20 cellular contexts compared by ENCODE assay signal in the genomic region with DNA sequence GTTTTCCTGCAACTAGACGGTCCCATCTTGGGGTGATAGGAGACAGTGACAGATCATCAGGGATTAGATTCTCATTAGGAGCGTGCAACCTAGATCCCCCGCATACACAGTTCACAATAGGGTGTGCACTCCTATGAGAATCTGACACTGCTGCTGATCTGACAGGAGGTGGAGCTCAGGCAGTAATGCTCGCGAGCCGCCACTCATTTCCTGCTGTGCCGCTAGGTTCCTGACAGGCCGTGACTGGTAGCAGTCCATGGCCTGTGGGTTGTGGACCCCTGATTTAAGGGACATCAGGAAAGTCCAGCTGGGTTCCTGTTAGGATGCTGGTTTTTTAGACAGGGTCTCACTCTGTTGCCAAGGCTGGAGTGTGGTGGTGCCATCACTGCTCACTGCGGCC. TPM values are rescaled to one million over a fixed set of nuclear protein-coding genes. Genes with fewer than 3 reads are reported as not detected.
DNase-seq lines count a peak whose midpoint lies in the region; ATAC-seq, FAIRE-seq and TF ChIP-seq lines count a peak whose summit lies in the region.
"Had no signal": no experiment of that assay in that cellular context is flagged by ENCODE, and none has a peak within 500 bp of the region (broad histone marks: within the 10 kb centered on the region; RNA-seq: fewer than 3 reads in every experiment).

No MANE protein-coding gene starts in this region.

- no peaks in the 10 kb centered on the region for H3K36me3 ChIP-seq in HepG2 (replicated peaks in 1 of 2; ENCODE audit: control insufficient read depth in 1 of 2, insufficient read depth in 2 of 2, low read length in 2 of 2)
- no peaks in the 10 kb centered on the region for H3K36me3 ChIP-seq in right lobe of liver
- no peaks in the 10 kb centered on the region for H3K36me3 ChIP-seq in uterus
- H3K36me3 ChIP-seq in small intestine (ENCODE audit: control insufficient read depth in 2 of 2, insufficient read depth in 2 of 2, low read length in 2 of 2), result no peaks in the 10 kb centered on the region
- H3K36me3 ChIP-seq: BE2C had no signal

- no peaks in the 10 kb centered on the region; the same call in 1 of the 2 replicates for H4K20me1 ChIP-seq in HepG2 (ENCODE audit: insufficient read depth, low read length)

- TF ChIP-seq CTCF in HepG2 (CRISPR knock-in tag; IDR thresholded peaks at IDR 0.05), result no peak
- TF ChIP-seq CTCF in right lobe of liver (IDR thresholded peaks at IDR 0.05), result no peak
- no peak for TF ChIP-seq CTCF in osteocyte (IDR thresholded peaks at IDR 0.05)
- TF ChIP-seq CTCF in uterus (IDR thresholded peaks at IDR 0.05), result no peak

- peaks cover 44% of the 10 kb centered on the region for H3K4me1 Mint-ChIP-seq in osteocyte (ENCODE audit: unreplicated experiment)

- no peak overlapping the region for H3K9ac ChIP-seq in HepG2 (ENCODE audit: insufficient read depth, low read depth, low read length)

- no peak overlapping the region for H3K4me2 ChIP-seq in HepG2 (ENCODE audit: low read depth, low read length)

- H3K27ac ChIP-seq in HepG2 (ENCODE audit: extremely low read length, insufficient read depth, low read length), result no peak overlapping the region
- no peak overlapping the region for H3K27ac ChIP-seq in right lobe of liver
- no peak overlapping the region for H3K27ac ChIP-seq in uterus
- no peak overlapping the region for H3K27ac ChIP-seq in small intestine (ENCODE audit: low read depth in 1 of 2, low read length in 1 of 2)
- H3K27ac ChIP-seq: C4-2B had no signal

- ATAC-seq in HepG2 (no peak), right lobe of liver (no peak)

- H3K4me3 ChIP-seq in HepG2 (replicated peaks in 1 of 3; ENCODE audit: insufficient read depth in 1 of 3, low read depth in 2 of 3, low read length in 3 of 3), result no peak overlapping the region
- H3K4me3 ChIP-seq in right lobe of liver, result no peak overlapping the region
- no peak overlapping the region for H3K4me3 ChIP-seq in uterus
- no peak overlapping the region for H3K4me3 ChIP-seq in small intestine (ENCODE audit: low read depth in 1 of 2, low read length in 2 of 2)
- H3K4me3 ChIP-seq: A549 had no signal

- no peaks in the 10 kb centered on the region for H3K36me3 Mint-ChIP-seq in osteocyte (ENCODE audit: unreplicated experiment)
- H3K36me3 Mint-ChIP-seq: CD4-positive, alpha-beta memory T cell had no signal

- intact Hi-C loops in HepG2 (cut with micrococcal nuclease; ENCODE audit: unreplicated experiment) (no loop called here), right lobe of liver (cut with DNase I) (no loop called here), uterus (cut with DNase I; ENCODE audit: low total_unique reads) (no loop called here)

- DNase-seq in HepG2 (ENCODE audit: low spot score) (no peak), right lobe of liver (no peak), dermis blood vessel endothelial cell (peak; percentile 46), osteocyte (ENCODE audit: extremely low spot score, unreplicated experiment) (no peak), uterus (no peak), small intestine (no peak), HK-2 (ENCODE audit: unreplicated experiment) (no peak)
- DNase-seq: BE2C; CD4-positive, alpha-beta memory T cell; COR-L47; DMS153; DMS79 treated with DMSO at 0.1 percent for 48 hours; EL; GOT3; H9 had no signal

- in situ Hi-C loops in HepG2 (cut with HindIII; ENCODE audit: extremely low pct_ligation_motif_present, low pct_unique_long_range_greater_than_20kb), result no loop called here

- no peak for TF ChIP-seq RAD21 in HepG2 (CRISPR knock-in tag; IDR thresholded peaks at IDR 0.05)

- H3K9me3 ChIP-seq in HepG2 (ENCODE audit: low read length), result no peaks in the 10 kb centered on the region
- H3K9me3 ChIP-seq in right lobe of liver, result no peaks in the 10 kb centered on the region
- H3K9me3 ChIP-seq in uterus, result no peaks in the 10 kb centered on the region
- H3K9me3 ChIP-seq in small intestine (ENCODE audit: control insufficient read depth, low read depth), result no peaks in the 10 kb centered on the region
- H3K9me3 ChIP-seq: A549, BE2C had no signal

- no peaks in the 10 kb centered on the region for H3K9me3 Mint-ChIP-seq in osteocyte (ENCODE audit: unreplicated experiment)

- no peak overlapping the region for H2AFZ ChIP-seq in HepG2 (ENCODE audit: low read length)

- no peaks in the 10 kb centered on the region for H3K27me3 Mint-ChIP-seq in osteocyte (ENCODE audit: unreplicated experiment)
- H3K27me3 Mint-ChIP-seq: CD4-positive, alpha-beta memory T cell had no signal

- H3K27me3 ChIP-seq in HepG2 (ENCODE audit: control insufficient read depth in 1 of 2, insufficient read depth in 2 of 2, low read length in 2 of 2), result no peaks in the 10 kb centered on the region
- no peaks in the 10 kb centered on the region for H3K27me3 ChIP-seq in right lobe of liver
- H3K27me3 ChIP-seq in uterus, result no peaks in the 10 kb centered on the region
- H3K27me3 ChIP-seq in small intestine (ENCODE audit: control insufficient read depth in 2 of 2, insufficient read depth in 2 of 2, low read length in 2 of 2), result no peaks in the 10 kb centered on the region
- H3K27me3 ChIP-seq: BE2C had no signal

- H3K4me3 Mint-ChIP-seq in osteocyte (ENCODE audit: unreplicated experiment), result no peak overlapping the region
- H3K4me3 Mint-ChIP-seq: CD4-positive, alpha-beta memory T cell; H9 had no signal

- peak overlapping the region; percentile 83 for H3K27ac Mint-ChIP-seq in osteocyte (ENCODE audit: unreplicated experiment)
- H3K27ac Mint-ChIP-seq: CD4-positive, alpha-beta memory T cell had no signal

- TF ChIP-seq EP300 in HepG2 (IDR thresholded peaks at IDR 0.05; ENCODE audit: low read depth in 2 of 2, low read length in 2 of 2) (no peak), HepG2 (CRISPR knock-in tag; IDR thresholded peaks at IDR 0.05; ENCODE audit: borderline replicate concordance) (no peak)

- TF ChIP-seq POLR2A in HepG2 (IDR thresholded peaks at IDR 0.05; ENCODE audit: insufficient read depth in 1 of 2, low read depth in 2 of 2, low read length in 2 of 2) (no peak), right lobe of liver (IDR thresholded peaks at IDR 0.05) (no peak), uterus (IDR thresholded peaks at IDR 0.05) (no peak)

- CTCF ChIA-PET in HepG2 (lab: Yijun Ruan, JAX; ENCODE audit: low intra/inter-chr PET ratio, low total read pairs), result no interaction called here

- peaks cover 13% of the 10 kb centered on the region for H3K79me2 ChIP-seq in HepG2 (ENCODE audit: insufficient read depth, low read length)

- BruUV-seq in HepG2 (replicated peaks; lab: Mats Ljungman, UMichigan), result no TSS peak

- FAIRE-seq in HepG2 (lab: Jason Lieb, UNC), result peak; percentile 4
- no peak for FAIRE-seq in small intestine (lab: Jason Lieb, UNC)
- FAIRE-seq: A549, D721Med, G401.6, GM12891 had no signal

- 97% methylated on average over 8 of the region's 9 CpGs for WGBS in HepG2 (ENCODE audit: low lambda C conversion rate)
- 84% methylated on average over 7 of the region's 9 CpGs for WGBS in right lobe of liver (ENCODE audit: insufficient coverage, low coverage, low lambda C conversion rate, missing lambda C conversion rate)
- WGBS in small intestine, 3 donors, result 90 to 94% (median 91%) methylated on average over 9 of the region's 9 CpGs

- H3K4me1 ChIP-seq in HepG2 (ENCODE audit: insufficient read depth, low read length) (peaks cover 46% of the 10 kb centered on the region), right lobe of liver (peaks cover 0 to 19% (median 0%) of the 10 kb centered on the region in 4 donors), uterus (no peaks in the 10 kb centered on the region), small intestine (ENCODE audit: control insufficient read depth in 2 of 2, insufficient read depth in 1 of 2, low read depth in 1 of 2, low read length in 1 of 2) (peaks cover 0 to 3% of the 10 kb centered on the region in 2 donors)
- H3K4me1 ChIP-seq: BE2C had no signal

- POLR2A ChIA-PET in HepG2 (lab: Yijun Ruan, JAX), result no interaction called here

RNA-seq across cellular contexts. Expression of gene PTPRM, which starts 48.7 kb away (rescaled TPM):
- total RNA-seq in HepG2 (2016; rRNA removed; fragmentation: Illumina TruSeq; extraction: Trizol) (6.5 and 12.6 TPM in 2 replicates), right lobe of liver (10 to 100 TPM; 15.1 to 45.7 (median 26.5) TPM), dermis blood vessel endothelial cell (87.5 and 104 TPM in 2 replicates), osteocyte (105 and 117 TPM in 2 replicates), uterus (100 to 1,000 TPM in 1 of 4 donors, 10 to 100 TPM in 3; 62.0 to 127 (median 85.7) TPM)
- total RNA-seq in HepG2 (2016; cell fraction: cytosol; rRNA removed; fragmentation: Illumina TruSeq; extraction: Trizol; ENCODE audit: low read depth), result 9.3 and 11.1 TPM in 2 replicates
- 5.1 and 13.5 TPM in 2 replicates for total RNA-seq in HepG2 (2016; cell fraction: insoluble cytoplasmic fraction; rRNA removed; fragmentation: Illumina TruSeq; extraction: Trizol)
- 4.9 and 6.3 TPM in 2 replicates for total RNA-seq in HepG2 (2016; cell fraction: membrane; rRNA removed; fragmentation: Illumina TruSeq; extraction: Trizol)
- 30.4 and 32.6 TPM in 2 replicates for total RNA-seq in HepG2 (2016; cell fraction: nucleus; rRNA removed; fragmentation: Illumina TruSeq; extraction: Trizol)
- polyA plus RNA-seq in HepG2 (2011; rRNA removed) (97.3 and 108 TPM in 2 replicates), small intestine (10 to 100 TPM in 1 of 3 donors, 1 to 10 TPM in 2; 2.2 to 29.5 (median 6.8) TPM)
- 55.8 and 58.3 TPM in 2 replicates for polyA plus RNA-seq in HepG2 (2011; cell fraction: cytosol; rRNA removed)
- polyA plus RNA-seq in HepG2 (2011; cell fraction: nucleus; rRNA removed), result 337 and 404 TPM in 2 replicates
- 24.9 and 30.6 TPM in 2 replicates for polyA plus RNA-seq in HepG2 (2012)
- 0.53 and 0.66 TPM in 2 replicates for polyA plus RNA-seq in HepG2 (2016; cell fraction: cytosol; fragmentation: Illumina TruSeq; extraction: Trizol; ENCODE audit: low read depth)
- polyA plus RNA-seq in HepG2 (2016; cell fraction: insoluble cytoplasmic fraction; fragmentation: Illumina TruSeq; extraction: Trizol; ENCODE audit: low read depth), result 6.8 and 6.9 TPM in 2 replicates
- polyA plus RNA-seq in HepG2 (2016; cell fraction: membrane; fragmentation: Illumina TruSeq; extraction: Trizol; ENCODE audit: low read depth), result 2.4 and 2.8 TPM in 2 replicates
- polyA plus RNA-seq in HepG2 (2016; cell fraction: nucleus; fragmentation: Illumina TruSeq; extraction: Trizol; ENCODE audit: insufficient read depth, low read depth), result 39.2 and 53.1 TPM in 2 replicates
- 49.0 and 70.1 TPM in 2 replicates for polyA minus RNA-seq in HepG2 (2011; rRNA and poly(A)+ RNA removed; ENCODE audit: low replicate concordance)
- 21.5 and 29.5 TPM in 2 replicates for polyA minus RNA-seq in HepG2 (2011; cell fraction: cytosol; rRNA and poly(A)+ RNA removed)
- polyA minus RNA-seq in HepG2 (2011; cell fraction: nucleus; rRNA and poly(A)+ RNA removed), result 292 and 299 TPM in 2 replicates
